16 cellular contexts compared by ENCODE assay signal in genomic region chr1:74464037-74464436, GRCh38. TPM values are rescaled to one million over a fixed set of nuclear protein-coding genes. Genes with fewer than 3 reads are reported as not detected.
"Had no signal": no experiment of that assay in that cellular context is flagged by ENCODE, and none has a peak within 500 bp of the region (broad histone marks: within the 10 kb centered on the region; RNA-seq: fewer than 3 reads in every experiment).

No MANE protein-coding gene starts in this region.

- ATAC-seq: pancreas; stimulated activated naive B cell treated with anti-CD40 and anti-IgM and Interleukin-4, amounts not matched to agents 10 μg/mL and 1 μg/mL and 100 μg/mL, for 72 hours had no signal

- DNase-seq: activated CD4-positive, CD25-positive, alpha-beta regulatory T cell treated with anti-CD3 and anti-CD28 coated beads, Interleukin-2, amount 50 U/mL, for 72 hours; activated naive CD4-positive, alpha-beta T cell treated with anti-CD3 and anti-CD28 coated beads for 36 hours; central memory CD4-positive, alpha-beta T cell; esophagus squamous epithelium; heart right ventricle; left cardiac atrium; naive B cell; pancreas; SK-N-SH; stimulated activated CD4-positive, alpha-beta T cell treated with anti-CD3 and anti-CD28 coated beads, Interleukin-4, amount 100 ng/mL, for 1 hour; stimulated activated naive B cell treated with anti-CD40 and anti-IgM and Interleukin-4, amounts not matched to agents 10 μg/mL and 1 μg/mL and 100 μg/mL, for 72 hours; T1000 had no signal

RNA-seq across cellular contexts. Expression of gene LRRC53, which starts 48.4 kb away (rescaled TPM):
- total RNA-seq: activated naive CD4-positive, alpha-beta T cell treated with anti-CD3 and anti-CD28 coated beads for 36 hours; activated T-helper 17 cell treated with anti-CD3 and anti-CD28 coated beads, Interleukin-2, amount 50 U/mL, for 72 hours; esophagus squamous epithelium; heart right ventricle; left cardiac atrium; lung; mononuclear cell; subcutaneous adipose tissue had no signal
